Comparison of ENCODE assay signal across 8 cellular contexts in the genomic region with DNA sequence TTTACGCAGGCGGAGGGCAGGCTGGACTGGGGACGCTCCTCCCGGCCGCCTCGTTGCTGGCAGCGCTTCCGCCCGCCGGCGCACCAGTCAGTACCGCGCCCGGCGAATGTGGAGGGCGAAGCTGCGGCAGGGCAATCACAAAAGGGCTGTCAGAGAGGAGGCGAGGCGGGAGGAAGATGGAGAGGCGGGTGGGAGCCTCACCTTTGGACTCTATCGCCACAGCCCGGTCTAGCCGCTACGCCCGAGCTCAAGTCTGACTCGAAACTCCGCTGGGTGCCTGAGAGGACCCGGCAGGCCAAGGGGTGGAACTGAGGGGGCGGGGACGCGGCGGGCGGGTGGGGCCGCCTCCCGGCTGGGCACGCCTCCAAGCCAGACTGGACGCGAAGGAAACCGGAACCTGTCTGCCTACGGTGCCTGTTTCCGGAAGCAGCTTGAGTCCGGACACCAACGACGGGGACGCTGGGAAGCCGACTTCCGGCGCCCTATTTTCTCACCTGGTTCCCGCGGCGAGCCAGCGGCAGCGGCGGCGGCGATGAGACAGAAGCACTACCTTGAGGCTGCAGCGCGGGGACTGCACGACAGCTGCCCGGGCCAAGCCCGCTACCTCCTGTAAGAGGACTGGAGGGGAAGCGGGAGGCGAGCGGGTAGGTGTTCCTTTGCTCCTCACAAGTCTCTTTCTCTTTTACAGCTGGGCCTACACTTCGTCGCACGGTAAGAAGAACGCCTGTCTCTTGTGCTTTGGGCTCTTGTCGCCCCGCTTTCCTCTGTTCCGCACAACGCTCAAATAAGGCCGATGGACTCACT.
A peak's percentile ranks its signal among the peaks of the same experiment; 100 is the strongest.
DNase-seq lines count a peak whose midpoint lies in the region; ATAC-seq and TF ChIP-seq lines count a peak whose summit lies in the region.

Gene RMP24 (plus strand): TSS at position 483 of the 804 bp plus-strand sequence.

- ATAC-seq in GM19023 (IDR thresholded peaks at IDR 0.05; ENCODE audit: unreplicated experiment) (peak; percentile 94), HG03196 (IDR thresholded peaks at IDR 0.05; ENCODE audit: unreplicated experiment) (peak; percentile 88)
- peak; percentile 89 for ATAC-seq in central memory CD8-positive, alpha-beta T cell (replicated peaks; ENCODE audit: extremely low read depth, poor library complexity, severe bottlenecking)

- no peak for TF ChIP-seq CTCF in AG09309 (IDR thresholded peaks at IDR 0.05; ENCODE audit: control insufficient read depth, insufficient read depth, low read depth, low read length, missing control alignments)

- H3K4me3 ChIP-seq in AG09309 (ENCODE audit: control insufficient read depth, low read depth, low read length) = peak within 1 kb of the TSS; percentile 60

- peak within 1 kb of the TSS; percentile 93 for H3K27ac Mint-ChIP-seq in central memory CD8-positive, alpha-beta T cell (ENCODE audit: low read depth)

- DNase-seq in AG09309 (ENCODE audit: low read depth) (peak; percentile 82), NCI-H226 (peak; percentile 70), islet precursor cell (peak; percentile 98)
- DNase-seq in activated CD4-positive, CD25-positive, alpha-beta regulatory T cell (lab: John Stamatoyannopoulos, UW) = peak; percentile 85 to 89 (median 86)
- DNase-seq in central memory CD8-positive, alpha-beta T cell (ENCODE audit: low spot score in 2 of 2) = peak; percentile 88 to 90
- peak; percentile 91 for DNase-seq in stimulated activated CD4-positive, alpha-beta T cell treated with anti-CD3 and anti-CD28 coated beads, Interleukin-12 subunit alpha, Interleukin-12 subunit beta, amount 100 ng/mL, for 4 hours

- H3K27me3 Mint-ChIP-seq in central memory CD8-positive, alpha-beta T cell = no peaks in the 10 kb centered on the region

- H3K36me3 Mint-ChIP-seq in central memory CD8-positive, alpha-beta T cell (ENCODE audit: insufficient read depth) = peaks cover 37% of the 10 kb centered on the region

- no peaks in the 10 kb centered on the region for H3K9me3 Mint-ChIP-seq in central memory CD8-positive, alpha-beta T cell

- peaks cover 42% of the 10 kb centered on the region for H3K4me1 Mint-ChIP-seq in central memory CD8-positive, alpha-beta T cell

- peak within 1 kb of the TSS; percentile 96 for H3K4me3 Mint-ChIP-seq in central memory CD8-positive, alpha-beta T cell

Comparison
In these comparisons a context has a peak if more than half of its experiments do, and no peak if none do; other contexts are left out.
1. Peak in every context shown above with its lines: DNase-seq, ATAC-seq and H3K4me3 ChIP-seq.